Comparison of ENCODE assay signal across 8 cellular contexts in genomic region chr17:57916925-57917858, GRCh38. TPM values are rescaled to one million over a fixed set of nuclear protein-coding genes. Genes with fewer than 3 reads are reported as not detected.
DNase-seq lines count a peak whose midpoint lies in the region; ATAC-seq, FAIRE-seq and TF ChIP-seq lines count a peak whose summit lies in the region.

No MANE protein-coding gene starts in this region.

- H3K27me3 Mint-ChIP-seq in progenitor cell of endocrine pancreas = no peaks in the 10 kb centered on the region

- FAIRE-seq in urothelium cell line (lab: Jason Lieb, UNC) = no peak

- no peaks in the 10 kb centered on the region for H3K27me3 ChIP-seq in Panc1 (ENCODE audit: control insufficient read depth, insufficient read depth, low read length)

- peaks cover 77% of the 10 kb centered on the region for H3K4me1 ChIP-seq in Panc1 (ENCODE audit: control insufficient read depth, insufficient read depth, low read length)

- ATAC-seq in Panc1 (peak; percentile 44), esophagus mucosa (peak; percentile 12), HG03039 (IDR thresholded peaks at IDR 0.05; ENCODE audit: unreplicated experiment) (no peak)

- H3K36me3 Mint-ChIP-seq in progenitor cell of endocrine pancreas (ENCODE audit: insufficient read depth) = no peaks in the 10 kb centered on the region

- in situ Hi-C loops in Panc1 (cut with HindIII; ENCODE audit: low pct_unique_long_range_greater_than_20kb, low sequenced_read_pairs) = no loop called here

- no TSS peak for BruUV-seq in Panc1 (replicated peaks; lab: Mats Ljungman, UMichigan)

- TF ChIP-seq CTCF in Panc1 (IDR thresholded peaks at IDR 0.05) (no peak), progenitor cell of endocrine pancreas (IDR thresholded peaks at IDR 0.05; ENCODE audit: unreplicated experiment) (no peak)

- peaks cover 54% of the 10 kb centered on the region for H3K4me1 Mint-ChIP-seq in progenitor cell of endocrine pancreas (ENCODE audit: low read depth)

- no peak overlapping the region for H3K4me3 Mint-ChIP-seq in progenitor cell of endocrine pancreas (ENCODE audit: low read depth)

- peak; percentile 19 for DNase-seq in NOMO-1 treated with DMSO at 0.1 percent for 48 hours (lab: John Stamatoyannopoulos, UW; ENCODE audit: unreplicated experiment)
- DNase-seq in NOMO-1 treated with dmso at 0.1 percent for 144 hours (lab: John Stamatoyannopoulos, UW; ENCODE audit: unreplicated experiment) = no peak
- no peak for DNase-seq in Panc1 (ENCODE audit: low read depth, low spot score)
- DNase-seq in progenitor cell of endocrine pancreas (ENCODE audit: low spot score, unreplicated experiment) = no peak
- no peak for DNase-seq in germinal center (ENCODE audit: low spot score)
- DNase-seq in urothelium cell line (ENCODE audit: low spot score) = no peak

- peak overlapping the region; percentile 76 for H3K27ac ChIP-seq in Panc1 (ENCODE audit: low read length)

- POLR2A ChIA-PET in Panc1 (lab: Charles Lee) = no interaction called here

- CTCF ChIA-PET in Panc1 (lab: Charles Lee) = no interaction called here

- H3K27ac Mint-ChIP-seq in progenitor cell of endocrine pancreas = peak overlapping the region; percentile 90

- H3K9me3 ChIP-seq in Panc1 (ENCODE audit: control insufficient read depth, insufficient read depth, low read depth, low read length) = no peaks in the 10 kb centered on the region

- H3K9me3 Mint-ChIP-seq in progenitor cell of endocrine pancreas (ENCODE audit: low read depth) = no peaks in the 10 kb centered on the region

- intact Hi-C loops in Panc1 (cut with micrococcal nuclease; ENCODE audit: unreplicated experiment) = no loop called here

- H3K36me3 ChIP-seq in Panc1 (ENCODE audit: control insufficient read depth, insufficient read depth, low read length) = no peaks in the 10 kb centered on the region

- H3K4me3 ChIP-seq in Panc1 (ENCODE audit: low read depth in 2 of 2, low read length in 2 of 2) = no peak overlapping the region

RNA-seq across cellular contexts. Expression of gene CUEDC1, which starts 38.0 kb away (rescaled TPM):
- 103 TPM for total RNA-seq in Panc1 (2021; ENCODE audit: unreplicated experiment)
- polyA plus RNA-seq in Panc1 (2012; ENCODE audit: insufficient read length) = 107 TPM
- total RNA-seq in esophagus mucosa = 23.8 TPM
- total RNA-seq in progenitor cell of endocrine pancreas = 29.2 and 30.8 TPM in 2 replicates
